ENCODE assay signal across 23 cellular contexts in genomic region chr16:4215106-4215505, GRCh38. TPM values are rescaled to one million over a fixed set of nuclear protein-coding genes. Genes with fewer than 3 reads are reported as not detected.
"Had no signal": no experiment of that assay in that cellular context is flagged by ENCODE, and none has a peak within 500 bp of the region (broad histone marks: within the 10 kb centered on the region; RNA-seq: fewer than 3 reads in every experiment).

No MANE protein-coding gene starts in this region.

- H3K27me3 Mint-ChIP-seq: stimulated activated naive CD8-positive, alpha-beta T cell treated with anti-CD3 and anti-CD28 coated beads, Interleukin-15, Interleukin-2, amounts not matched to agents 100 ng/mL and 50 ng/mL, for 24 hours had no signal

- H3K4me1 Mint-ChIP-seq: central memory CD8-positive, alpha-beta T cell had no signal

- H3K9me3 ChIP-seq: colonic mucosa, esophagus squamous epithelium, gastroesophageal sphincter, lower lobe of right lung, vagina had no signal

- H3K4me2 ChIP-seq: neural progenitor cell had no signal

- H3K36me3 Mint-ChIP-seq: activated naive CD4-positive, alpha-beta T cell treated with anti-CD3 and anti-CD28 coated beads, Interleukin-2, amount 50 U/mL, for 72 hours; naive thymus-derived CD8-positive, alpha-beta T cell; neural progenitor cell; WTC11 had no signal

- DNase-seq: activated gamma-delta T cell treated with Interleukin-2 at 50 U/mL for 16 hours; activated T-cell treated with anti-CD3 and anti-CD28 coated beads, Interleukin-2, amount 50 U/mL, for 1 hour; colonic mucosa; endodermal cell; esophagus squamous epithelium; head of caudate nucleus; left colon; lower lobe of right lung; naive thymus-derived CD8-positive, alpha-beta T cell; posterior cingulate gyrus; stimulated activated CD4-positive, alpha-beta T cell treated with anti-CD3 and anti-CD28 coated beads, Interleukin-1b, Interleukin-23, amount 100 ng/mL, for 48 hours; T1000; trophoblast cell had no signal

- H3K27ac ChIP-seq: colonic mucosa, lower lobe of right lung, neural progenitor cell had no signal

- H2AFZ ChIP-seq: neural progenitor cell had no signal

- FAIRE-seq: astrocyte, keratinocyte had no signal

- H3K4me1 ChIP-seq: colonic mucosa had no signal

- H3K27me3 ChIP-seq: colonic mucosa, esophagus squamous epithelium, gastroesophageal sphincter, vagina had no signal

- H3K9me3 Mint-ChIP-seq: activated naive CD4-positive, alpha-beta T cell treated with anti-CD3 and anti-CD28 coated beads, Interleukin-2, amount 50 U/mL, for 72 hours; central memory CD8-positive, alpha-beta T cell; endodermal cell; naive thymus-derived CD8-positive, alpha-beta T cell; neural progenitor cell; stimulated activated naive CD8-positive, alpha-beta T cell treated with anti-CD3 and anti-CD28 coated beads, Interleukin-15, Interleukin-2, amounts not matched to agents 100 ng/mL and 50 ng/mL, for 24 hours; T-helper 1 cell treated with Interleukin-12 subunit alpha and Interleukin-12 subunit beta and Interleukin-4 antibody, amounts not matched to agents 30 μg/mL and 1 μg/mL, for 36 hours; WTC11 had no signal

- ATAC-seq: activated naive CD4-positive, alpha-beta T cell treated with anti-CD3 and anti-CD28 coated beads, Interleukin-2, amount 50 U/mL, for 72 hours; left colon; lower lobe of right lung; naive thymus-derived CD8-positive, alpha-beta T cell; WTC11 had no signal

- H3K4me3 ChIP-seq: colonic mucosa, esophagus squamous epithelium, gastroesophageal sphincter, lower lobe of right lung, neural progenitor cell, vagina had no signal

- H3K27ac Mint-ChIP-seq: activated naive CD4-positive, alpha-beta T cell treated with anti-CD3 and anti-CD28 coated beads, Interleukin-2, amount 50 U/mL, for 72 hours; endodermal cell; naive thymus-derived CD8-positive, alpha-beta T cell; neural progenitor cell; stimulated activated naive CD8-positive, alpha-beta T cell treated with anti-CD3 and anti-CD28 coated beads, Interleukin-15, Interleukin-2, amounts not matched to agents 100 ng/mL and 50 ng/mL, for 24 hours; T-helper 1 cell treated with Interleukin-12 subunit alpha and Interleukin-12 subunit beta and Interleukin-4 antibody, amounts not matched to agents 30 μg/mL and 1 μg/mL, for 36 hours; WTC11 had no signal

- H3K36me3 ChIP-seq: colonic mucosa, esophagus squamous epithelium, gastroesophageal sphincter, lower lobe of right lung, neural progenitor cell, vagina had no signal

- H3K4me3 Mint-ChIP-seq: central memory CD8-positive, alpha-beta T cell; endodermal cell; naive thymus-derived CD8-positive, alpha-beta T cell; neural progenitor cell; stimulated activated naive CD8-positive, alpha-beta T cell treated with anti-CD3 and anti-CD28 coated beads, Interleukin-15, Interleukin-2, amounts not matched to agents 100 ng/mL and 50 ng/mL, for 24 hours; T-helper 1 cell treated with Interleukin-12 subunit alpha and Interleukin-12 subunit beta and Interleukin-4 antibody, amounts not matched to agents 30 μg/mL and 1 μg/mL, for 36 hours; WTC11 had no signal

RNA-seq across cellular contexts. Expression of gene SRL, which starts 26.8 kb away (rescaled TPM):
- total RNA-seq: activated naive CD4-positive, alpha-beta T cell treated with anti-CD3 and anti-CD28 coated beads, Interleukin-2, amount 50 U/mL, for 72 hours; astrocyte; endodermal cell; naive thymus-derived CD8-positive, alpha-beta T cell had no signal
- polyA plus RNA-seq: keratinocyte; naive thymus-derived CD8-positive, alpha-beta T cell had no signal
